In the genomic region with DNA sequence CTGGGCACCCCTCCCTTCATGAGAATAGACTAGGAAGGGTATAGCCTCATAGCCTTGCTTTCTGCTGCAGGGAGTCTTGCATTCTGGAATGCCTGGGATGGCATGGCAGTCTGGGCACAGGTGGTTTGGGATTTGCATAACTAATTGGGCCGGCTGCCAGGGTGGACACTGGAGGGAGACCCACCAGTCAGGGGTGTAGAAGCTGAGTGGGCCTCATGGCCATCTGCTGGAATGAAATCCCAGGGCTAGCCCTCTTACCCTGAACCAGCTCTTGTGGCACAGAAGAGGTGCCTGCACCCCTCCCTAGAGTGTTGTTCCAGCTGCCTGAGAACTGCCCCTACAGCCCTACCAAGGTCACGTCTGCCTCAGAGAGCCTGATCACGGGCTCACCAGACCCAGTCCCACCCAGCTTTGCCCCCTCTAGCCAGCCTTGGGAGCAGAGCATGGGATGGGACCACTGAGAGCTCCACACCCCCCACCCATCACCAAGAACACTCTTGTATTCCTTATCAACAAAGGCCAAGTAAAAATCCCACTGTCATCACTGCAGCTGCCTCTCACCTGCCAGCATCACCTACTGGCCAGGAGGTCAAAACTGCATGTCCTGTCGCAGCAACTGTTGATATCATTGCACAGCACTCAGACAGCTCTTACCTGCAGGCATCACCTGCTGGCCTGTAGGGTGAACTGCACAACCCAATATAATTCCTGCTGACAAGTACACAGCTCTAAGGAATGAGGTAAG, we compare ENCODE assay signal across 9 cellular contexts.
DNase-seq lines count a peak whose midpoint lies in the region; ATAC-seq and TF ChIP-seq lines count a peak whose summit lies in the region.
"Had no signal": no experiment of that assay in that cellular context is flagged by ENCODE, and none has a peak within 500 bp of the region (broad histone marks: within the 10 kb centered on the region; RNA-seq: fewer than 3 reads in every experiment).

No MANE protein-coding gene starts in this region.

- H3K4me1 ChIP-seq in Panc1 (ENCODE audit: control insufficient read depth, insufficient read depth, low read length) (no peaks in the 10 kb centered on the region), heart left ventricle (peaks cover 0 to 9% (median 0%) of the 10 kb centered on the region in 12 donors), thyroid gland (no peaks in the 10 kb centered on the region)

- no peak overlapping the region for H3K4me3 Mint-ChIP-seq in activated T-cell treated with anti-CD3 and anti-CD28 coated beads, Interleukin-2, amount 50 U/mL, for 24 hours
- no peak overlapping the region for H3K4me3 Mint-ChIP-seq in activated T-cell treated with anti-CD3 and anti-CD28 coated beads, Interleukin-2, amount 50 U/mL, for 4 hours

- in situ Hi-C loops in Panc1 (cut with HindIII; ENCODE audit: low pct_unique_long_range_greater_than_20kb, low sequenced_read_pairs): no loop called here

- peak overlapping the region; percentile 66 for H3K27ac Mint-ChIP-seq in activated T-cell treated with anti-CD3 and anti-CD28 coated beads, Interleukin-2, amount 50 U/mL, for 24 hours

- WGBS in heart left ventricle, 4 donors: 79 to 91% (median 87%) methylated on average over 4 of the region's 4 CpGs
- 80 to 89% methylated on average over 4 of the region's 4 CpGs for WGBS in thyroid gland, 2 donors

- no peaks in the 10 kb centered on the region for H3K4me1 Mint-ChIP-seq in activated T-cell treated with anti-CD3 and anti-CD28 coated beads, Interleukin-2, amount 50 U/mL, for 24 hours (ENCODE audit: low read depth)
- H3K4me1 Mint-ChIP-seq in activated T-cell treated with anti-CD3 and anti-CD28 coated beads, Interleukin-2, amount 50 U/mL, for 4 hours (ENCODE audit: low read depth): no peaks in the 10 kb centered on the region

- H3K27me3 Mint-ChIP-seq in activated T-cell treated with anti-CD3 and anti-CD28 coated beads, Interleukin-2, amount 50 U/mL, for 24 hours: no peaks in the 10 kb centered on the region
- H3K27me3 Mint-ChIP-seq in activated T-cell treated with anti-CD3 and anti-CD28 coated beads, Interleukin-2, amount 50 U/mL, for 4 hours (ENCODE audit: low read depth): no peaks in the 10 kb centered on the region

- no peaks in the 10 kb centered on the region for H3K36me3 ChIP-seq in Panc1 (ENCODE audit: control insufficient read depth, insufficient read depth, low read length)
- peaks cover 2 to 65% (median 48%) of the 10 kb centered on the region in 9 donors for H3K36me3 ChIP-seq in heart left ventricle
- peaks cover 0 to 7% of the 10 kb centered on the region in 2 donors for H3K36me3 ChIP-seq in thyroid gland

- intact Hi-C loops in Panc1 (cut with micrococcal nuclease; ENCODE audit: unreplicated experiment) (no loop called here), heart left ventricle (cut with DNase I) (loop anchor here in 3 of 10 donors (10.0 kb wide), 3 partner anchors 133 to 153 kb away; a partner anchor contains a TSS), thyroid gland (cut with DNase I) (loop anchor here (10.0 kb wide), 2 partner anchors 683 to 743 kb away; no protein-coding TSS in a partner anchor)

- peaks cover 26% of the 10 kb centered on the region for H3K9me3 Mint-ChIP-seq in activated T-cell treated with anti-CD3 and anti-CD28 coated beads, Interleukin-2, amount 50 U/mL, for 24 hours
- peaks cover 25% of the 10 kb centered on the region for H3K9me3 Mint-ChIP-seq in activated T-cell treated with anti-CD3 and anti-CD28 coated beads, Interleukin-2, amount 50 U/mL, for 4 hours

- H3K9me3 ChIP-seq in Panc1 (ENCODE audit: control insufficient read depth, insufficient read depth, low read depth, low read length) (peaks cover 5% of the 10 kb centered on the region; the same call in 1 of the 2 replicates), heart left ventricle (peaks cover 0 to 34% (median 22%) of the 10 kb centered on the region in 12 donors), thyroid gland (no peaks in the 10 kb centered on the region)

- no TSS peak for BruUV-seq in Panc1 (replicated peaks; lab: Mats Ljungman, UMichigan)

- TF ChIP-seq CTCF in Panc1 (IDR thresholded peaks at IDR 0.05): peak; percentile 39
- TF ChIP-seq CTCF in heart left ventricle (IDR thresholded peaks at IDR 0.05): peak in 11 of 12 donors; percentile 40 to 62 (median 48)
- TF ChIP-seq CTCF in thyroid gland (IDR thresholded peaks at IDR 0.05): peak; percentile 46 to 96 (median 82)

- H3K27me3 ChIP-seq in Panc1 (ENCODE audit: control insufficient read depth, insufficient read depth, low read length) (no peaks in the 10 kb centered on the region), heart left ventricle (no peaks in the 10 kb centered on the region), thyroid gland (no peaks in the 10 kb centered on the region)

- CTCF ChIA-PET in Panc1 (lab: Charles Lee): no interaction called here

- peaks cover 63% of the 10 kb centered on the region for H3K36me3 Mint-ChIP-seq in activated T-cell treated with anti-CD3 and anti-CD28 coated beads, Interleukin-2, amount 50 U/mL, for 24 hours (ENCODE audit: low read depth)
- peaks cover 51% of the 10 kb centered on the region for H3K36me3 Mint-ChIP-seq in activated T-cell treated with anti-CD3 and anti-CD28 coated beads, Interleukin-2, amount 50 U/mL, for 4 hours (ENCODE audit: insufficient read depth)

- no peak overlapping the region for H3K4me3 ChIP-seq in Panc1 (ENCODE audit: low read depth in 2 of 2, low read length in 2 of 2)
- no peak overlapping the region for H3K4me3 ChIP-seq in heart left ventricle
- H3K4me3 ChIP-seq in thyroid gland (replicated peaks in 1 of 3): no peak overlapping the region

- ATAC-seq in activated T-cell treated with anti-CD3 and anti-CD28 coated beads, Interleukin-2, amount 50 U/mL, for 4 hours: no peak
- ATAC-seq in Panc1: no peak
- ATAC-seq in heart left ventricle: peak; percentile 55 to 78 (median 68)
- ATAC-seq in GM19467 (IDR thresholded peaks at IDR 0.05; ENCODE audit: unreplicated experiment): no peak

- no peak for DNase-seq in activated T-cell treated with anti-CD3 and anti-CD28 coated beads, Interleukin-2, amount 50 U/mL, for 24 hours
- no peak for DNase-seq in activated T-cell treated with anti-CD3 and anti-CD28 coated beads, Interleukin-2, amount 50 U/mL, for 4 hours
- DNase-seq in Panc1 (ENCODE audit: low read depth, low spot score) (peak; percentile 2), heart left ventricle (peak in 3 of 5 donors; percentile 16 to 32 (median 26)), thyroid gland (peak; percentile 52 to 69), NCI-H2081 (lab: John Stamatoyannopoulos, UW) (no peak), mesenteric fat pad (ENCODE audit: low spot score) (no peak)
- DNase-seq: activated CD4-positive, alpha-beta T cell treated with anti-CD3 and anti-CD28 coated beads for 1 hour had no signal

- no peak for TF ChIP-seq POLR2A in heart left ventricle (IDR thresholded peaks at IDR 0.05)
- no peak for TF ChIP-seq POLR2A in thyroid gland (IDR thresholded peaks at IDR 0.05)

- POLR2A ChIA-PET in Panc1 (lab: Charles Lee): no interaction called here

- H3K27ac ChIP-seq in Panc1 (ENCODE audit: low read length) (no peak overlapping the region), heart left ventricle (no peak overlapping the region), thyroid gland (no peak overlapping the region)

Comparison
In these comparisons a context has a peak if more than half of its experiments do, and no peak if none do; other contexts are left out.
1. DNase-seq: peak in Panc1 (single experiment), heart left ventricle (3 of 5) and thyroid gland (2 of 2); none in activated T-cell treated with anti-CD3 and anti-CD28 coated beads, Interleukin-2, amount 50 U/mL, for 24 hours (single experiment), activated T-cell treated with anti-CD3 and anti-CD28 coated beads, Interleukin-2, amount 50 U/mL, for 4 hours (single experiment), NCI-H2081 (0 of 2) and mesenteric fat pad (single experiment).
2. ATAC-seq: peak in heart left ventricle (4 of 4); none in activated T-cell treated with anti-CD3 and anti-CD28 coated beads, Interleukin-2, amount 50 U/mL, for 4 hours (0 of 2), Panc1 (single experiment) and GM19467 (single experiment).
3. Peak in every context shown above with its lines, with median percentiles within 50 percentile points of each other: CTCF ChIP-seq.